Comparison of ENCODE assay signal across 29 cellular contexts in genomic region chr2:211417544-211417943, GRCh38.
"Had no signal": no experiment of that assay in that cellular context is flagged by ENCODE, and none has a peak within 500 bp of the region (broad histone marks: within the 10 kb centered on the region; RNA-seq: fewer than 3 reads in every experiment).

No MANE protein-coding gene starts in this region.

- H3K36me3 ChIP-seq: stomach, suprapubic skin, thoracic aorta, thyroid gland, tibial nerve, transverse colon, upper lobe of left lung, upper lobe of right lung, uterus, vagina had no signal

- H3K36me3 Mint-ChIP-seq: stimulated activated effector memory CD8-positive, alpha-beta T cell treated with anti-CD3 and anti-CD28 coated beads, Interleukin-12 subunit alpha, Interleukin-12 subunit beta, amount 100 ng/mL, for 72 hours; stimulated activated memory B cell treated with anti-CD40 and anti-IgM and Interleukin-4, amounts not matched to agents 10 μg/mL and 1 μg/mL and 100 μg/mL, for 72 hours; stimulated activated naive B cell treated with anti-CD40 and anti-IgM and Interleukin-4, amounts not matched to agents 10 μg/mL and 1 μg/mL and 100 μg/mL, for 72 hours; type B pancreatic cell had no signal

- ATAC-seq: stimulated activated effector memory CD8-positive, alpha-beta T cell treated with anti-CD3 and anti-CD28 coated beads, Interleukin-12 subunit alpha, Interleukin-12 subunit beta, amount 100 ng/mL, for 72 hours; stimulated activated memory B cell treated with anti-CD40 and anti-IgM and Interleukin-4, amounts not matched to agents 10 μg/mL and 1 μg/mL and 100 μg/mL, for 72 hours; stimulated activated naive B cell treated with anti-CD40 and anti-IgM and Interleukin-4, amounts not matched to agents 10 μg/mL and 1 μg/mL and 100 μg/mL, for 72 hours; stimulated activated naive CD8-positive, alpha-beta T cell treated with anti-CD3 and anti-CD28 coated beads, Interleukin-15, amount 100 ng/mL, for 72 hours; stimulated activated naive CD8-positive, alpha-beta T cell treated with anti-CD3 and anti-CD28 coated beads, Interleukin-15, Interleukin-2, amounts not matched to agents 100 U/mL and 50 U/mL, for 24 hours; upper lobe of right lung had no signal

- H3K9me3 ChIP-seq: stomach, suprapubic skin, testis, thoracic aorta, thyroid gland, tibial artery, tibial nerve, upper lobe of right lung, uterus, vagina had no signal

- H3K4me1 ChIP-seq: suprapubic skin, testis, thyroid gland, tibial artery, tibial nerve, transverse colon, upper lobe of left lung, upper lobe of right lung, uterus, vagina had no signal

- DNase-seq: stimulated activated CD4-positive, alpha-beta T cell treated with anti-CD3 and anti-CD28 coated beads, Interleukin-2, amount 100 ng/mL, for 48 hours; stimulated activated CD4-positive, alpha-beta T cell treated with anti-CD3 and anti-CD28 coated beads, Interleukin-4, amount 100 ng/mL, for 1 hour; stimulated activated CD4-positive, alpha-beta T cell treated with anti-CD3 and anti-CD28 coated beads, Interleukin-4, amount 100 ng/mL, for 24 hours; stimulated activated CD4-positive, alpha-beta T cell treated with anti-CD3 and anti-CD28 coated beads, Interleukin-4, amount 100 ng/mL, for 4 hours; stimulated activated CD8-positive, alpha-beta memory T cell treated with anti-CD3 and anti-CD28 coated beads, Interleukin-4, amount 100 ng/mL, for 48 hours; stimulated activated naive B cell treated with anti-CD40 and anti-IgM and Interleukin-4, amounts not matched to agents 10 μg/mL and 1 μg/mL and 100 μg/mL, for 72 hours; stimulated activated naive CD4-positive, alpha-beta T cell; stimulated activated naive CD4-positive, alpha-beta T cell treated with Interleukin-2 at 50 U/mL for 16 hours; stimulated activated naive CD8-positive, alpha-beta T cell treated with anti-CD3 and anti-CD28 coated beads, Interleukin-15, amount 100 ng/mL, for 72 hours; stimulated activated naive CD8-positive, alpha-beta T cell treated with anti-CD3 and anti-CD28 coated beads, Interleukin-15, Interleukin-2, amounts not matched to agents 100 U/mL and 50 U/mL, for 24 hours; stomach; substantia nigra; testis; thyroid gland; tibial artery; transverse colon; trophoblast cell; upper lobe of left lung; upper lobe of right lung; uterus had no signal

- H3K4me1 Mint-ChIP-seq: stimulated activated effector memory CD8-positive, alpha-beta T cell treated with anti-CD3 and anti-CD28 coated beads, Interleukin-12 subunit alpha, Interleukin-12 subunit beta, amount 100 ng/mL, for 72 hours; stimulated activated memory B cell treated with anti-CD40 and anti-IgM and Interleukin-4, amounts not matched to agents 10 μg/mL and 1 μg/mL and 100 μg/mL, for 72 hours; stimulated activated naive B cell treated with anti-CD40 and anti-IgM and Interleukin-4, amounts not matched to agents 10 μg/mL and 1 μg/mL and 100 μg/mL, for 72 hours; stimulated activated naive CD8-positive, alpha-beta T cell treated with anti-CD3 and anti-CD28 coated beads, Interleukin-15, amount 100 ng/mL, for 72 hours had no signal

- H3K27ac Mint-ChIP-seq: stimulated activated effector memory CD8-positive, alpha-beta T cell treated with anti-CD3 and anti-CD28 coated beads, Interleukin-12 subunit alpha, Interleukin-12 subunit beta, amount 100 ng/mL, for 72 hours; stimulated activated memory B cell treated with anti-CD40 and anti-IgM and Interleukin-4, amounts not matched to agents 10 μg/mL and 1 μg/mL and 100 μg/mL, for 72 hours; stimulated activated naive B cell treated with anti-CD40 and anti-IgM and Interleukin-4, amounts not matched to agents 10 μg/mL and 1 μg/mL and 100 μg/mL, for 72 hours; stimulated activated naive CD8-positive, alpha-beta T cell treated with anti-CD3 and anti-CD28 coated beads, Interleukin-15, amount 100 ng/mL, for 72 hours; stimulated activated naive CD8-positive, alpha-beta T cell treated with anti-CD3 and anti-CD28 coated beads, Interleukin-15, Interleukin-2, amounts not matched to agents 100 ng/mL and 50 ng/mL, for 24 hours; type B pancreatic cell had no signal

- H3K4me3 Mint-ChIP-seq: stimulated activated effector memory CD8-positive, alpha-beta T cell treated with anti-CD3 and anti-CD28 coated beads, Interleukin-12 subunit alpha, Interleukin-12 subunit beta, amount 100 ng/mL, for 72 hours; stimulated activated memory B cell treated with anti-CD40 and anti-IgM and Interleukin-4, amounts not matched to agents 10 μg/mL and 1 μg/mL and 100 μg/mL, for 72 hours; stimulated activated naive B cell treated with anti-CD40 and anti-IgM and Interleukin-4, amounts not matched to agents 10 μg/mL and 1 μg/mL and 100 μg/mL, for 72 hours; stimulated activated naive CD8-positive, alpha-beta T cell treated with anti-CD3 and anti-CD28 coated beads, Interleukin-15, amount 100 ng/mL, for 72 hours; stimulated activated naive CD8-positive, alpha-beta T cell treated with anti-CD3 and anti-CD28 coated beads, Interleukin-15, Interleukin-2, amounts not matched to agents 100 ng/mL and 50 ng/mL, for 24 hours; type B pancreatic cell had no signal

- FAIRE-seq: urothelium cell line had no signal

- H3K4me3 ChIP-seq: stomach, suprapubic skin, testis, thoracic aorta, thyroid gland, tibial artery, tibial nerve, transverse colon, upper lobe of left lung, upper lobe of right lung, uterus, vagina had no signal

- H3K27me3 ChIP-seq: stomach, suprapubic skin, testis, thyroid gland, tibial artery, tibial nerve, transverse colon, upper lobe of left lung, upper lobe of right lung, uterus, vagina had no signal

- H3K9me3 Mint-ChIP-seq: stimulated activated effector memory CD8-positive, alpha-beta T cell treated with anti-CD3 and anti-CD28 coated beads, Interleukin-12 subunit alpha, Interleukin-12 subunit beta, amount 100 ng/mL, for 72 hours; stimulated activated memory B cell treated with anti-CD40 and anti-IgM and Interleukin-4, amounts not matched to agents 10 μg/mL and 1 μg/mL and 100 μg/mL, for 72 hours; stimulated activated naive B cell treated with anti-CD40 and anti-IgM and Interleukin-4, amounts not matched to agents 10 μg/mL and 1 μg/mL and 100 μg/mL, for 72 hours; stimulated activated naive CD8-positive, alpha-beta T cell treated with anti-CD3 and anti-CD28 coated beads, Interleukin-15, amount 100 ng/mL, for 72 hours; stimulated activated naive CD8-positive, alpha-beta T cell treated with anti-CD3 and anti-CD28 coated beads, Interleukin-15, Interleukin-2, amounts not matched to agents 100 ng/mL and 50 ng/mL, for 24 hours; type B pancreatic cell had no signal

- H3K27ac ChIP-seq: stomach, suprapubic skin, testis, thoracic aorta, thyroid gland, tibial artery, tibial nerve, transverse colon, upper lobe of left lung, upper lobe of right lung, uterus, vagina had no signal

- H3K27me3 Mint-ChIP-seq: stimulated activated memory B cell treated with anti-CD40 and anti-IgM and Interleukin-4, amounts not matched to agents 10 μg/mL and 1 μg/mL and 100 μg/mL, for 72 hours; stimulated activated naive B cell treated with anti-CD40 and anti-IgM and Interleukin-4, amounts not matched to agents 10 μg/mL and 1 μg/mL and 100 μg/mL, for 72 hours; stimulated activated naive CD8-positive, alpha-beta T cell treated with anti-CD3 and anti-CD28 coated beads, Interleukin-15, amount 100 ng/mL, for 72 hours; stimulated activated naive CD8-positive, alpha-beta T cell treated with anti-CD3 and anti-CD28 coated beads, Interleukin-15, Interleukin-2, amounts not matched to agents 100 ng/mL and 50 ng/mL, for 24 hours; type B pancreatic cell had no signal
